24 cellular contexts compared by ENCODE assay signal in genomic region chr12:100473050-100473715, GRCh38. TPM values are rescaled to one million over a fixed set of nuclear protein-coding genes. Genes with fewer than 3 reads are reported as not detected.
A peak's percentile ranks its signal among the peaks of the same experiment; 100 is the strongest.
DNase-seq lines count a peak whose midpoint lies in the region; ATAC-seq and TF ChIP-seq lines count a peak whose summit lies in the region.
"Had no signal": no experiment of that assay in that cellular context is flagged by ENCODE, and none has a peak within 500 bp of the region (broad histone marks: within the 10 kb centered on the region; RNA-seq: fewer than 3 reads in every experiment).

No MANE protein-coding gene starts in this region.

- H3K36me3 ChIP-seq in mesenchymal stem cell (ENCODE audit: control insufficient read depth in 1 of 2, insufficient read depth in 2 of 2, low read depth in 1 of 2, low read length in 2 of 2), result no peaks in the 10 kb centered on the region
- H3K36me3 ChIP-seq in naive thymus-derived CD4-positive, alpha-beta T cell (ENCODE audit: control insufficient read depth in 2 of 3, insufficient read depth in 3 of 3, low read length in 3 of 3), result no peaks in the 10 kb centered on the region
- H3K36me3 ChIP-seq: BLaER1, SJCRH30 had no signal

- no peak overlapping the region for H2BK12ac ChIP-seq in mesenchymal stem cell (ENCODE audit: low read length in 2 of 2)

- 57% methylated on average over 3 of the region's 3 CpGs for WGBS in mesenchymal stem cell

- peak; percentile 75 for DNase-seq in HT1080 (ENCODE audit: low read depth)
- DNase-seq in choroid plexus epithelial cell (ENCODE audit: low read depth), result no peak
- DNase-seq in mesenchymal stem cell, result peak; percentile 8
- DNase-seq in MCF 10A (ENCODE audit: unreplicated experiment), result no peak
- DNase-seq in naive thymus-derived CD4-positive, alpha-beta T cell, result no peak
- no peak for DNase-seq in activated naive CD4-positive, alpha-beta T cell treated with anti-CD3 and anti-CD28 coated beads, Interleukin-2, amount 50 U/mL, for 16 hours
- DNase-seq: CD4-positive, alpha-beta T cell; COR-L47; DMS 273 treated with DMSO at 0.1 percent for 48 hours; DMS79 treated with DMSO at 0.1 percent for 48 hours; GOT3; KBM-7; NCI-H1092; NCI-H2029 treated with DMSO at 0.1 percent for 48 hours; NCI-H226; NCI-H510A treated with DMSO at 0.1 percent for 48 hours; NCI-H748 treated with DMSO at 0.1 percent for 48 hours; NK-92 treated with Interleukin-12 subunit alpha and Interleukin-12 subunit beta, amount 100 ng/mL, for 24 hours; SJCRH30 had no signal

- peaks cover 16% of the 10 kb centered on the region for H3K4me1 Mint-ChIP-seq in MCF 10A (ENCODE audit: insufficient read depth, unreplicated experiment)
- no peaks in the 10 kb centered on the region for H3K4me1 Mint-ChIP-seq in naive thymus-derived CD4-positive, alpha-beta T cell

- H2AFZ ChIP-seq in mesenchymal stem cell (ENCODE audit: low read depth, low read length), result no peak overlapping the region

- H3K9ac ChIP-seq in mesenchymal stem cell (ENCODE audit: low read length), result no peak overlapping the region
- H3K9ac ChIP-seq: BLaER1 had no signal

- H2BK15ac ChIP-seq in mesenchymal stem cell (ENCODE audit: low read depth, poor library complexity, severe bottlenecking), result no peak overlapping the region

- H3K27ac ChIP-seq in mesenchymal stem cell (ENCODE audit: low read length, poor library complexity, severe bottlenecking), result no peak overlapping the region
- H3K27ac ChIP-seq in naive thymus-derived CD4-positive, alpha-beta T cell (ENCODE audit: low read depth, low read length), result no peak overlapping the region
- H3K27ac ChIP-seq: BLaER1, SJCRH30 had no signal

- intact Hi-C loops in MCF 10A (cut with micrococcal nuclease), result no loop called here
- intact Hi-C loops in naive thymus-derived CD4-positive, alpha-beta T cell (cut with micrococcal nuclease), result no loop called here

- peaks cover 21% of the 10 kb centered on the region for H3K27me3 Mint-ChIP-seq in MCF 10A (ENCODE audit: insufficient read depth, unreplicated experiment)
- peaks cover 3 to 23% (median 17%) of the 10 kb centered on the region in 5 donors for H3K27me3 Mint-ChIP-seq in naive thymus-derived CD4-positive, alpha-beta T cell

- H3K27me3 ChIP-seq in mesenchymal stem cell (ENCODE audit: control insufficient read depth in 1 of 2, insufficient read depth in 1 of 2, low read length in 2 of 2), result peaks cover 0 to 3% of the 10 kb centered on the region in 2 experiments
- H3K27me3 ChIP-seq in naive thymus-derived CD4-positive, alpha-beta T cell (ENCODE audit: control insufficient read depth in 2 of 2, insufficient read depth in 2 of 2, low read length in 2 of 2), result no peaks in the 10 kb centered on the region
- H3K27me3 ChIP-seq: BLaER1, SJCRH30 had no signal

- H4K8ac ChIP-seq in mesenchymal stem cell (ENCODE audit: low read length), result no peak overlapping the region

- no peak overlapping the region for H2BK5ac ChIP-seq in mesenchymal stem cell (ENCODE audit: low read depth, low read length, poor library complexity, severe bottlenecking)

- H3K4me3 ChIP-seq in choroid plexus epithelial cell (ENCODE audit: low read depth, low read length) (peak overlapping the region; percentile 46), mesenchymal stem cell (ENCODE audit: insufficient read depth in 1 of 2, low read depth in 1 of 2, low read length in 2 of 2) (no peak overlapping the region)
- no peak overlapping the region for H3K4me3 ChIP-seq in naive thymus-derived CD4-positive, alpha-beta T cell (ENCODE audit: low read length)
- H3K4me3 ChIP-seq: BLaER1, GM12878, SJCRH30 had no signal

- no peak overlapping the region for H3K14ac ChIP-seq in mesenchymal stem cell (ENCODE audit: low read length in 2 of 2)

- CTCF ChIA-PET in MCF 10A (lab: Yijun Ruan, JAX), result interaction anchor here (0.7 kb wide), 1 partner anchor 110 kb away, joined by 3 read pairs; no protein-coding TSS in a partner anchor
- CTCF ChIA-PET in naive thymus-derived CD4-positive, alpha-beta T cell (lab: Charles Lee), result no interaction called here

- no peaks in the 10 kb centered on the region for H3K36me3 Mint-ChIP-seq in MCF 10A (ENCODE audit: insufficient read depth, unreplicated experiment)
- no peaks in the 10 kb centered on the region for H3K36me3 Mint-ChIP-seq in naive thymus-derived CD4-positive, alpha-beta T cell

- no peak overlapping the region for H3K4me3 Mint-ChIP-seq in MCF 10A (ENCODE audit: unreplicated experiment)
- no peak overlapping the region for H3K4me3 Mint-ChIP-seq in naive thymus-derived CD4-positive, alpha-beta T cell
- H3K4me3 Mint-ChIP-seq: CD4-positive, alpha-beta T cell had no signal

- no peak overlapping the region for H2AK5ac ChIP-seq in mesenchymal stem cell (ENCODE audit: low read length, severe bottlenecking)

- POLR2A ChIA-PET in MCF 10A (lab: Yijun Ruan, JAX), result no interaction called here
- POLR2A ChIA-PET in naive thymus-derived CD4-positive, alpha-beta T cell (lab: Charles Lee), result no interaction called here

- no peak for ATAC-seq in naive thymus-derived CD4-positive, alpha-beta T cell
- no peak for ATAC-seq in HG03135 (IDR thresholded peaks at IDR 0.05; ENCODE audit: unreplicated experiment)
- ATAC-seq: GM12878, HCT116, Panc1 had no signal

- H3K23ac ChIP-seq in mesenchymal stem cell (ENCODE audit: low read length in 2 of 2), result no peak overlapping the region

- no TSS peak for BruUV-seq in MCF 10A (replicated peaks; lab: Mats Ljungman, UMichigan)

- H3K9me3 ChIP-seq in mesenchymal stem cell (ENCODE audit: control insufficient read depth, low read length), result no peaks in the 10 kb centered on the region
- no peaks in the 10 kb centered on the region for H3K9me3 ChIP-seq in naive thymus-derived CD4-positive, alpha-beta T cell (ENCODE audit: control insufficient read depth in 2 of 3, low read length in 3 of 3)
- H3K9me3 ChIP-seq: BLaER1, SJCRH30 had no signal

- no peak overlapping the region for H3K27ac Mint-ChIP-seq in MCF 10A (ENCODE audit: low read depth, unreplicated experiment)
- H3K27ac Mint-ChIP-seq in naive thymus-derived CD4-positive, alpha-beta T cell, result no peak overlapping the region
- H3K27ac Mint-ChIP-seq: CD4-positive, alpha-beta T cell had no signal

- no peaks in the 10 kb centered on the region for H3K79me1 ChIP-seq in mesenchymal stem cell (replicated peaks; ENCODE audit: low read length, poor library complexity, severe bottlenecking)

- no peak overlapping the region for H3K18ac ChIP-seq in mesenchymal stem cell (ENCODE audit: low read depth in 1 of 2, low read length in 2 of 2)

- no peak overlapping the region for H3K4ac ChIP-seq in mesenchymal stem cell (ENCODE audit: low read depth in 1 of 2, low read length in 2 of 2)

- TF ChIP-seq CTCF in choroid plexus epithelial cell (conservative IDR thresholded peaks at IDR 0.05; ENCODE audit: low read depth, low read length), result no peak
- TF ChIP-seq CTCF in MCF 10A (IDR thresholded peaks at IDR 0.05; ENCODE audit: unreplicated experiment), result no peak

- no peaks in the 10 kb centered on the region for H3K9me3 Mint-ChIP-seq in MCF 10A (ENCODE audit: unreplicated experiment)
- peaks cover 0 to 2% (median 0%) of the 10 kb centered on the region in 11 donors for H3K9me3 Mint-ChIP-seq in naive thymus-derived CD4-positive, alpha-beta T cell
- H3K9me3 Mint-ChIP-seq: CD4-positive, alpha-beta T cell had no signal

- H3K4me2 ChIP-seq in mesenchymal stem cell (ENCODE audit: low read length, poor library complexity, severe bottlenecking), result no peak overlapping the region
- H3K4me2 ChIP-seq: BLaER1 had no signal

- H3K4me1 ChIP-seq in mesenchymal stem cell (ENCODE audit: control insufficient read depth, insufficient read depth, low read depth, low read length), result no peaks in the 10 kb centered on the region
- no peaks in the 10 kb centered on the region for H3K4me1 ChIP-seq in naive thymus-derived CD4-positive, alpha-beta T cell (ENCODE audit: control insufficient read depth in 2 of 2, insufficient read depth in 2 of 2, low read length in 2 of 2)
- H3K4me1 ChIP-seq: BLaER1, SJCRH30 had no signal

- no peak overlapping the region for H2BK120ac ChIP-seq in mesenchymal stem cell (ENCODE audit: low read depth, low read length)

- H4K91ac ChIP-seq in mesenchymal stem cell (ENCODE audit: low read length), result no peak overlapping the region

RNA-seq across cellular contexts. Expression of gene NR1H4, which starts 0.5 kb away (rescaled TPM):
- total RNA-seq in HT1080 (2014; rRNA removed; shearing (Covaris generic)), result not detected in 2 replicates
- not detected in 2 replicates for polyA plus RNA-seq in HT1080 (2015; cell fraction: cytosol; rRNA removed)
- not detected in 2 replicates for polyA plus RNA-seq in HT1080 (2015; cell fraction: nucleus; rRNA removed)
- polyA plus RNA-seq in mesenchymal stem cell (2013, experiment 1 of 2), result not detected
- not detected for polyA plus RNA-seq in mesenchymal stem cell (2013, experiment 2 of 2)
- not detected in 2 replicates for total RNA-seq in MCF 10A (2022)
- not detected for total RNA-seq in naive thymus-derived CD4-positive, alpha-beta T cell
- polyA plus RNA-seq in naive thymus-derived CD4-positive, alpha-beta T cell, result not detected
- total RNA-seq: CD4-positive, alpha-beta T cell; GM12878; SJCRH30 had no signal

Comparison
In these comparisons a context has a peak if more than half of its experiments do, and no peak if none do; other contexts are left out.
1. DNase-seq: peak in HT1080 (single experiment) and mesenchymal stem cell (single experiment); none in choroid plexus epithelial cell (single experiment), MCF 10A (single experiment), naive thymus-derived CD4-positive, alpha-beta T cell (0 of 9) and activated naive CD4-positive, alpha-beta T cell treated with anti-CD3 and anti-CD28 coated beads, Interleukin-2, amount 50 U/mL, for 16 hours (single experiment).